In the genomic region with DNA sequence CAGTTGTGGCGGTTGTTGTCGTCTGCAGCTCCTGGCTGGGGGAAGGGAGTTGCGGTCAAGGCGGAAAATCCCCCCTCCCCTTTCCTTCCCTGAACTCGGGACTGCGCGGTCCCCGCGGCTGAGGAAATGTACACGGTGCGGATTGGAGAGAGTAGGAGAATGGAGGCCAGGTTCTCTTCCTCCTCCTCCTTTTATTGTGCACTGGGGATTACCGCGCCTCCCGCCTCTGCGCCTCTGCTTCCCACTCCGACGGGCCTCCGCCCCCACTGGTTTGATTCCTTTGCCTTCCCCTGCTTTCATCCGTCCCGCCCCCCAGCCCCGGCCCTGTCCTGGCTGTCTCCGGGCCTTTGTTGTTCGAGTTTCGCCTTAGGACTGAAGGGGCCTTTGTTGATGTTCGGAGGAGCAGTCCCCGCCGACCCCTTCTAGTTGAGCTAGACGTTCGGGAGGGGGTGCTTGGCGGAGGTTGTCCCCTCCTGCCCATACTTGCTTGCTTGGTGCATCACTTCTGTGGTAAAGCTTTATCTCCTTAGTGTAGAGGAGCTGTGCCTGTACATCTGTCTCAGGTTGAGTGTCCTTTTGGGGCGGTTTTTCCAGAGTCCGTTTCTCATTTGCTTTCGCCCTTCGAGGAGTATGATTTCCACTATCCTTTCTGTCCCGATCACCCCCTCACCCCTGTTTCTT, we compare ENCODE assay signal across 8 cellular contexts. TPM values are rescaled to one million over a fixed set of nuclear protein-coding genes. Genes with fewer than 3 reads are reported as not detected.
DNase-seq lines count a peak whose midpoint lies in the region; ATAC-seq lines count a peak whose summit lies in the region.

No MANE protein-coding gene starts in this region.

- H3K27me3 ChIP-seq in SJCRH30: no peaks in the 10 kb centered on the region
- H3K27me3 ChIP-seq in aorta (ENCODE audit: control insufficient read depth in 1 of 2, insufficient read depth in 2 of 2, low read length in 1 of 2): no peaks in the 10 kb centered on the region

- peak overlapping the region; percentile 96 for H3K4me3 ChIP-seq in SJCRH30
- peak overlapping the region; percentile 36 to 54 for H3K4me3 ChIP-seq in aorta (ENCODE audit: low read length in 2 of 2)

- WGBS in aorta, 2 donors: 0 to 1% methylated on average over 32 to 35 of the region's 35 CpGs

- intact Hi-C loops in left cardiac atrium (cut with DNase I) (loop anchor here in 1 of 2 donors (10.0 kb wide), 1 partner anchor 49 kb away; no protein-coding TSS in a partner anchor), posterior cingulate gyrus (cut with DNase I) (loop anchor here (5.0 to 10.0 kb wide), 3 partner anchors 169 to 316 kb away; a partner anchor contains a TSS), aorta (cut with DNase I) (loop anchor here (1.0 to 10.0 kb wide), 4 partner anchors 17 to 319 kb away; a partner anchor contains a TSS)

- peaks cover 20% of the 10 kb centered on the region for H3K36me3 Mint-ChIP-seq in activated naive CD8-positive, alpha-beta T cell treated with anti-CD3 and anti-CD28 coated beads, Interleukin-2, amount 10 ng/mL, durations not matched to agents 7 days and 5 days

- peak overlapping the region; percentile 97 for H3K27ac Mint-ChIP-seq in activated naive CD8-positive, alpha-beta T cell treated with anti-CD3 and anti-CD28 coated beads, Interleukin-2, amount 10 ng/mL, durations not matched to agents 7 days and 5 days

- peak; percentile 56 for DNase-seq in NK-92 treated with Interleukin-12 subunit alpha and Interleukin-12 subunit beta, amount 100 ng/mL, for 24 hours (lab: John Stamatoyannopoulos, UW)
- no peak for DNase-seq in NK-92 (lab: John Stamatoyannopoulos, UW; ENCODE audit: unreplicated experiment)
- DNase-seq in SJCRH30: peak; percentile 64
- DNase-seq in activated naive CD8-positive, alpha-beta T cell treated with anti-CD3 and anti-CD28 coated beads, Interleukin-2, amount 10 ng/mL, durations not matched to agents 7 days and 5 days: peak; percentile 60
- DNase-seq in left cardiac atrium: peak; percentile 52
- DNase-seq in posterior cingulate gyrus: peak in 9 of 10 donors; percentile 32 to 86 (median 39)
- DNase-seq in aorta: peak; percentile 72 to 81

- H3K4me1 Mint-ChIP-seq in activated naive CD8-positive, alpha-beta T cell treated with anti-CD3 and anti-CD28 coated beads, Interleukin-2, amount 10 ng/mL, durations not matched to agents 7 days and 5 days: peaks cover 45% of the 10 kb centered on the region

- ATAC-seq in HG03108 (IDR thresholded peaks at IDR 0.05; ENCODE audit: unreplicated experiment) (peak; percentile 0), left cardiac atrium (peak; percentile 5 to 32), aorta (ENCODE audit: low FRiP score) (peak; percentile 44)
- no peak for ATAC-seq in activated naive CD8-positive, alpha-beta T cell treated with anti-CD3 and anti-CD28 coated beads, Interleukin-2, amount 10 ng/mL, durations not matched to agents 7 days and 5 days (ENCODE audit: low read depth)

- H3K9me3 Mint-ChIP-seq in activated naive CD8-positive, alpha-beta T cell treated with anti-CD3 and anti-CD28 coated beads, Interleukin-2, amount 10 ng/mL, durations not matched to agents 7 days and 5 days: no peaks in the 10 kb centered on the region

- H3K9me3 ChIP-seq in SJCRH30 (replicated peaks) (no peaks in the 10 kb centered on the region), aorta (ENCODE audit: control insufficient read depth, low read length) (no peaks in the 10 kb centered on the region)

- no peaks in the 10 kb centered on the region; the same call in 1 of the 2 replicates for H3K36me3 ChIP-seq in SJCRH30
- H3K36me3 ChIP-seq in aorta (ENCODE audit: control insufficient read depth in 1 of 2, insufficient read depth in 2 of 2, low read length in 1 of 2): no peaks in the 10 kb centered on the region

- peaks cover 11% of the 10 kb centered on the region for H3K4me1 ChIP-seq in SJCRH30
- peaks cover 0 to 3% of the 10 kb centered on the region in 2 donors for H3K4me1 ChIP-seq in aorta (ENCODE audit: control insufficient read depth in 1 of 2, insufficient read depth in 2 of 2, low read length in 2 of 2)

- peak overlapping the region; percentile 100 for H3K4me3 Mint-ChIP-seq in activated naive CD8-positive, alpha-beta T cell treated with anti-CD3 and anti-CD28 coated beads, Interleukin-2, amount 10 ng/mL, durations not matched to agents 7 days and 5 days

- H3K27ac ChIP-seq in SJCRH30 (peak overlapping the region; percentile 85), aorta (ENCODE audit: low read depth in 1 of 2, low read length in 2 of 2) (peak overlapping the region; percentile 8 to 28)

- POLR2A ChIA-PET in activated naive CD8-positive, alpha-beta T cell treated with anti-CD3 and anti-CD28 coated beads, Interleukin-2, amount 10 ng/mL, durations not matched to agents 7 days and 5 days (lab: Charles Lee): interaction anchor here (1.0 kb wide), 1 partner anchor 546 kb away, joined by 3 read pairs; a partner anchor contains a TSS

- H3K27me3 Mint-ChIP-seq in activated naive CD8-positive, alpha-beta T cell treated with anti-CD3 and anti-CD28 coated beads, Interleukin-2, amount 10 ng/mL, durations not matched to agents 7 days and 5 days: no peaks in the 10 kb centered on the region

RNA-seq across cellular contexts. Expression of a gene that starts 0.7 kb away (rescaled TPM):
- total RNA-seq in SJCRH30 (2014; rRNA removed; shearing (Covaris generic)): 25.8 and 29.3 TPM in 2 replicates
- total RNA-seq in activated naive CD8-positive, alpha-beta T cell treated with anti-CD3 and anti-CD28 coated beads, Interleukin-2, amount 10 ng/mL, durations not matched to agents 7 days and 5 days: 10 to 100 TPM; 70.2 to 77.6 TPM
- total RNA-seq in left cardiac atrium (10 to 100 TPM; 37.1 to 39.1 TPM), aorta (10 to 100 TPM; 57.9 to 71.6 TPM)
- 1 to 10 TPM; 3.4 to 7.6 TPM for polyA plus RNA-seq in aorta
